8 cellular contexts compared by ENCODE assay signal in genomic region chr1:27527223-27527856, GRCh38.
DNase-seq lines count a peak whose midpoint lies in the region; ATAC-seq lines count a peak whose summit lies in the region.

No MANE protein-coding gene starts in this region.

- DNase-seq in stimulated activated CD4-positive, alpha-beta T cell treated with anti-CD3 and anti-CD28 coated beads, Interleukin-4, amount 100 ng/mL, for 24 hours: peak; percentile 30
- DNase-seq in stimulated activated CD4-positive, alpha-beta T cell treated with anti-CD3 and anti-CD28 coated beads, Interleukin-12 subunit alpha, Interleukin-12 subunit beta, amount 100 ng/mL, for 4 hours: no peak
- DNase-seq in NCI-H82 (lab: John Stamatoyannopoulos, UW): peak; percentile 100
- peak; percentile 61 for DNase-seq in amniotic epithelial cell (ENCODE audit: low read depth)
- peak; percentile 87 for DNase-seq in iPS-NIHi11 (ENCODE audit: low spot score)
- no peak for DNase-seq in stimulated activated effector memory CD8-positive, alpha-beta T cell treated with anti-CD3 and anti-CD28 coated beads, Interleukin-12 subunit alpha, Interleukin-12 subunit beta, amount 100 ng/mL, for 72 hours (ENCODE audit: low spot score in 2 of 2)

- peaks cover 18% of the 10 kb centered on the region for H3K36me3 Mint-ChIP-seq in stimulated activated effector memory CD8-positive, alpha-beta T cell treated with anti-CD3 and anti-CD28 coated beads, Interleukin-12 subunit alpha, Interleukin-12 subunit beta, amount 100 ng/mL, for 72 hours

- peak overlapping the region; percentile 51 for H3K27ac Mint-ChIP-seq in stimulated activated effector memory CD8-positive, alpha-beta T cell treated with anti-CD3 and anti-CD28 coated beads, Interleukin-12 subunit alpha, Interleukin-12 subunit beta, amount 100 ng/mL, for 72 hours

- no peaks in the 10 kb centered on the region for H3K9me3 Mint-ChIP-seq in stimulated activated effector memory CD8-positive, alpha-beta T cell treated with anti-CD3 and anti-CD28 coated beads, Interleukin-12 subunit alpha, Interleukin-12 subunit beta, amount 100 ng/mL, for 72 hours

- H3K4me3 Mint-ChIP-seq in stimulated activated effector memory CD8-positive, alpha-beta T cell treated with anti-CD3 and anti-CD28 coated beads, Interleukin-12 subunit alpha, Interleukin-12 subunit beta, amount 100 ng/mL, for 72 hours: peak overlapping the region; percentile 87

- no peak for ATAC-seq in stimulated activated effector memory CD8-positive, alpha-beta T cell treated with anti-CD3 and anti-CD28 coated beads, Interleukin-12 subunit alpha, Interleukin-12 subunit beta, amount 100 ng/mL, for 72 hours
- ATAC-seq in HG03457 (IDR thresholded peaks at IDR 0.05; ENCODE audit: unreplicated experiment) (no peak), HG03521 (IDR thresholded peaks at IDR 0.05; ENCODE audit: unreplicated experiment) (no peak)

- H3K4me1 Mint-ChIP-seq in stimulated activated effector memory CD8-positive, alpha-beta T cell treated with anti-CD3 and anti-CD28 coated beads, Interleukin-12 subunit alpha, Interleukin-12 subunit beta, amount 100 ng/mL, for 72 hours: peaks cover 71% of the 10 kb centered on the region

Comparison
In these comparisons a context has a peak if more than half of its experiments do, and no peak if none do; other contexts are left out.
1. DNase-seq: peak in stimulated activated CD4-positive, alpha-beta T cell treated with anti-CD3 and anti-CD28 coated beads, Interleukin-4, amount 100 ng/mL, for 24 hours (single experiment), NCI-H82 (single experiment), amniotic epithelial cell (single experiment) and iPS-NIHi11 (single experiment); none in stimulated activated CD4-positive, alpha-beta T cell treated with anti-CD3 and anti-CD28 coated beads, Interleukin-12 subunit alpha, Interleukin-12 subunit beta, amount 100 ng/mL, for 4 hours (single experiment) and stimulated activated effector memory CD8-positive, alpha-beta T cell treated with anti-CD3 and anti-CD28 coated beads, Interleukin-12 subunit alpha, Interleukin-12 subunit beta, amount 100 ng/mL, for 72 hours (0 of 2).